ENCODE assay signal across 2 cellular contexts in genomic region chr6:125637207-125637606, GRCh38.
TF ChIP-seq lines count a peak whose summit lies in the region.

No MANE protein-coding gene starts in this region.

TF ChIP-seq in HepG2, 621 proteins besides CTCF, POLR2A, EP300 and RAD21:
- TF ChIP-seq ZBTB49 (CRISPR knock-in tag; IDR thresholded peaks at IDR 0.05; ENCODE audit: borderline replicate concordance) (no peak), CREB1 (IDR thresholded peaks at IDR 0.05) (peak; percentile 45), CREB1 (CRISPR knock-in tag; IDR thresholded peaks at IDR 0.05) (no peak)
TF ChIP-seq in HepG2: peak in this region for 1.

TF ChIP-seq in HEK293, 187 proteins besides CTCF, POLR2A, EP300 and RAD21 (continued from another document):
- TF ChIP-seq KLF17 (tag by site-specific recombination; IDR thresholded peaks at IDR 0.05) = no peak
- no peak for TF ChIP-seq ZNF704 (tag by site-specific recombination; IDR thresholded peaks at IDR 0.05)
